ENCODE assay signal across 23 cellular contexts in genomic region chr15:55133972-55134371, GRCh38.
"Had no signal": no experiment of that assay in that cellular context is flagged by ENCODE, and none has a peak within 500 bp of the region (broad histone marks: within the 10 kb centered on the region; RNA-seq: fewer than 3 reads in every experiment).

No MANE protein-coding gene starts in this region.

- H3K4me3 ChIP-seq: K562 had no signal

- H3K27ac ChIP-seq: HL-60, KMS-11, RWPE1 had no signal

- ATAC-seq: K562, Panc1, PC-3, SK-N-SH treated with all-trans-retinoic acid at 6 μM for 48 hours had no signal

- H3K9ac ChIP-seq: KMS-11 had no signal

- H3K4me2 ChIP-seq: KMS-11 had no signal

- H3K4me1 Mint-ChIP-seq: IgD-negative memory B cell had no signal

- H3K27ac Mint-ChIP-seq: IgD-negative memory B cell had no signal

- H3K4me3 Mint-ChIP-seq: IgD-negative memory B cell had no signal

- DNase-seq: Kasumi-1, MM.1S, NCI-H1092 treated with DMSO at 0.1 percent for 48 hours, NCI-H1436, NCI-H187, NCI-H2029, NCI-H2081 treated with DMSO at 0.1 percent for 48 hours, NCI-H2171, NCI-H226, NCI-H446, NCI-H510A, NCI-H524 treated with DMSO at 0.1 percent for 48 hours, NCI-H69, NCI-H774, PC-3, SHP77 had no signal

- H3K27me3 Mint-ChIP-seq: IgD-negative memory B cell had no signal
